In genomic region chr17:47948706-47949196, GRCh38 we compare ENCODE assay signal across 1 cellular context.
TF ChIP-seq lines count a peak whose summit lies in the region.

No MANE protein-coding gene starts in this region.

TF ChIP-seq in HepG2, 621 proteins besides CTCF, POLR2A, EP300 and RAD21 (continued from another document and continues in another):
- TF ChIP-seq ZNF879 (CRISPR knock-in tag; IDR thresholded peaks at IDR 0.05) (no peak), ZNF598 (CRISPR knock-in tag; IDR thresholded peaks at IDR 0.05; ENCODE audit: borderline replicate concordance) (peak; percentile 33; the same call in 1 of the 2 replicates), THAP11 (CRISPR knock-in tag; IDR thresholded peaks at IDR 0.05) (peak; percentile 23; the same call in 1 of the 2 replicates), HOXA3 (CRISPR knock-in tag; IDR thresholded peaks at IDR 0.05) (peak; percentile 36), SYNCRIP (IDR thresholded peaks at IDR 0.05; ENCODE audit: insufficient read depth, low read depth, low read length) (no peak), CCDC6 (CRISPR knock-in tag; IDR thresholded peaks at IDR 0.05) (no peak), ZNF331 (CRISPR knock-in tag; IDR thresholded peaks at IDR 0.05) (peak; percentile 64; the same call in 1 of the 2 replicates), RORA (CRISPR knock-in tag; IDR thresholded peaks at IDR 0.05) (no peak), WIZ (CRISPR knock-in tag; IDR thresholded peaks at IDR 0.05) (no peak), ZBTB7B (CRISPR knock-in tag; IDR thresholded peaks at IDR 0.05) (peak; percentile 75), ZBTB7A (CRISPR knock-in tag; IDR thresholded peaks at IDR 0.05) (0 out of 2 replicates have a peak, but pooled peaks have one; percentile 50), MEIS1 (CRISPR knock-in tag; IDR thresholded peaks at IDR 0.05; ENCODE audit: borderline replicate concordance) (no peak), ZNF784 (CRISPR knock-in tag; IDR thresholded peaks at IDR 0.05; ENCODE audit: borderline replicate concordance) (0 out of 2 replicates have a peak, but pooled peaks have one; percentile 25), ZNF180 (CRISPR knock-in tag; IDR thresholded peaks at IDR 0.05; ENCODE audit: borderline replicate concordance, low read depth) (no peak), ATF7-NPFF (CRISPR knock-in tag; IDR thresholded peaks at IDR 0.05; ENCODE audit: low read depth) (no peak), MTERF4 (CRISPR knock-in tag; IDR thresholded peaks at IDR 0.05) (no peak), KDM2A (CRISPR knock-in tag; IDR thresholded peaks at IDR 0.05; ENCODE audit: borderline replicate concordance, low read depth) (no peak; the same call in none of the 2 replicates), PLRG1 (conservative IDR thresholded peaks at IDR 0.05) (no peak), LBX2 (CRISPR knock-in tag; IDR thresholded peaks at IDR 0.05; ENCODE audit: borderline replicate concordance) (no peak), BCL6 (CRISPR knock-in tag; IDR thresholded peaks at IDR 0.05) (peak; percentile 67), SIX1 (CRISPR knock-in tag; IDR thresholded peaks at IDR 0.05; ENCODE audit: borderline replicate concordance) (no peak), ZNF430 (CRISPR knock-in tag; IDR thresholded peaks at IDR 0.05) (no peak), ZNF891 (CRISPR knock-in tag; IDR thresholded peaks at IDR 0.05) (no peak), KLF16 (CRISPR knock-in tag; IDR thresholded peaks at IDR 0.05) (no peak), ZNF772 (CRISPR knock-in tag; IDR thresholded peaks at IDR 0.05) (no peak), PAX8 (CRISPR knock-in tag; IDR thresholded peaks at IDR 0.05; ENCODE audit: borderline replicate concordance) (no peak), SOX13 (IDR thresholded peaks at IDR 0.05) (0 out of 2 replicates have a peak, but pooled peaks have one; percentile 10), SOX13 (CRISPR knock-in tag; conservative IDR thresholded peaks at IDR 0.05 in 1 of 2, IDR thresholded peaks at IDR 0.05 in 1 of 2) (peak in 1 of 2 experiments; percentile 53; a peak in 1 of 4 replicates), ZNF451 (CRISPR knock-in tag; IDR thresholded peaks at IDR 0.05) (no peak), PLSCR1 (CRISPR knock-in tag; IDR thresholded peaks at IDR 0.05; ENCODE audit: borderline replicate concordance) (no peak), TRIM24 (CRISPR knock-in tag; IDR thresholded peaks at IDR 0.05) (no peak), KAT2B (IDR thresholded peaks at IDR 0.05; ENCODE audit: borderline replicate concordance, low read depth, low read length) (no peak), ZNF550 (CRISPR knock-in tag; IDR thresholded peaks at IDR 0.05; ENCODE audit: borderline replicate concordance) (no peak), RCOR2 (CRISPR knock-in tag; IDR thresholded peaks at IDR 0.05) (peak; percentile 15; the same call in 1 of the 2 replicates), GATAD2A (CRISPR knock-in tag; IDR thresholded peaks at IDR 0.05) (peak; percentile 74), EED (CRISPR knock-in tag; IDR thresholded peaks at IDR 0.05) (no peak), THAP8 (CRISPR knock-in tag; IDR thresholded peaks at IDR 0.05; ENCODE audit: borderline replicate concordance) (no peak), ELF1 (CRISPR knock-in tag; IDR thresholded peaks at IDR 0.05) (no peak), IRX3 (CRISPR knock-in tag; IDR thresholded peaks at IDR 0.05; ENCODE audit: borderline replicate concordance, low read depth) (no peak), ZNF672 (CRISPR knock-in tag; IDR thresholded peaks at IDR 0.05) (no peak), MATR3 (CRISPR knock-in tag; IDR thresholded peaks at IDR 0.05) (no peak), ZNF382 (CRISPR knock-in tag; IDR thresholded peaks at IDR 0.05; ENCODE audit: borderline replicate concordance) (no peak), SNRNP70 (IDR thresholded peaks at IDR 0.05; ENCODE audit: low read depth, low read length) (no peak), ZNF850 (CRISPR knock-in tag; conservative IDR thresholded peaks at IDR 0.05) (no peak), ZMAT3 (CRISPR knock-in tag; conservative IDR thresholded peaks at IDR 0.05) (no peak), MTF1 (CRISPR knock-in tag; IDR thresholded peaks at IDR 0.05) (no peak), ZFP36L2 (CRISPR knock-in tag; IDR thresholded peaks at IDR 0.05) (no peak), FOXK2 (IDR thresholded peaks at IDR 0.05) (no peak), ZFP36 (IDR thresholded peaks at IDR 0.05; ENCODE audit: borderline replicate concordance, low read depth, low read length, partially characterized antibody) (no peak), ATAD3A (CRISPR knock-in tag; IDR thresholded peaks at IDR 0.05) (no peak), ZNF33A (CRISPR knock-in tag; IDR thresholded peaks at IDR 0.05; ENCODE audit: borderline replicate concordance) (0 out of 2 replicates have a peak, but pooled peaks have one; percentile 49), NFIC (IDR thresholded peaks at IDR 0.05; ENCODE audit: low read length) (no peak), REST (IDR thresholded peaks at IDR 0.05; ENCODE audit: borderline replicate concordance in 1 of 2, low read depth in 1 of 2, low read length in 2 of 2) (no peak), POGZ (CRISPR knock-in tag; IDR thresholded peaks at IDR 0.05) (no peak), ZNF510 (CRISPR knock-in tag; IDR thresholded peaks at IDR 0.05; ENCODE audit: low read depth) (no peak), ZNF263 (CRISPR knock-in tag; IDR thresholded peaks at IDR 0.05) (no peak)
- TF ChIP-seq, protein P1, sequence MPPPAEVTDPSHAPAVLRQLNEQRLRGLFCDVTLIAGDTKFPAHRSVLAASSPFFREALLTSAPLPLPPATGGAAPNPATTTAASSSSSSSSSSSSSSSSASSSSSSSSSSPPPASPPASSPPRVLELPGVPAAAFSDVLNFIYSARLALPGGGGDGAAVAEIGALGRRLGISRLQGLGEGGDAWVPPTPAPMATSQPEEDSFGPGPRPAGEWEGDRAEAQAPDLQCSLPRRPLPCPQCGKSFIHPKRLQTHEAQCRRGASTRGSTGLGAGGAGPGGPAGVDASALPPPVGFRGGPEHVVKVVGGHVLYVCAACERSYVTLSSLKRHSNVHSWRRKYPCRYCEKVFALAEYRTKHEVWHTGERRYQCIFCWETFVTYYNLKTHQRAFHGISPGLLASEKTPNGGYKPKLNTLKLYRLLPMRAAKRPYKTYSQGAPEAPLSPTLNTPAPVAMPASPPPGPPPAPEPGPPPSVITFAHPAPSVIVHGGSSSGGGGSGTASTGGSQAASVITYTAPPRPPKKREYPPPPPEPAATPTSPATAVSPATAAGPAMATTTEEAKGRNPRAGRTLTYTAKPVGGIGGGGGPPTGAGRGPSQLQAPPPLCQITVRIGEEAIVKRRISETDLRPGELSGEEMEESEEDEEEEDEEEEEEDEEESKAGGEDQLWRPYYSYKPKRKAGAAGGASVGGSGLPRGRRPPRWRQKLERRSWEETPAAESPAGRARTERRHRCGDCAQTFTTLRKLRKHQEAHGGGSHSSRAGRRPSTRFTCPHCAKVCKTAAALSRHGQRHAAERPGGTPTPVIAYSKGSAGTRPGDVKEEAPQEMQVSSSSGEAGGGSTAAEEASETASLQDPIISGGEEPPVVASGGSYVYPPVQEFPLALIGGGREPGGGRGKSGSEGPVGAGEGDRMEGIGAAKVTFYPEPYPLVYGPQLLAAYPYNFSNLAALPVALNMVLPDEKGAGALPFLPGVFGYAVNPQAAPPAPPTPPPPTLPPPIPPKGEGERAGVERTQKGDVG (CRISPR knock-in tag; IDR thresholded peaks at IDR 0.05; ENCODE audit: borderline replicate concordance) = no peak; the same call in 1 of the 2 replicates
- TF ChIP-seq, protein P2, sequence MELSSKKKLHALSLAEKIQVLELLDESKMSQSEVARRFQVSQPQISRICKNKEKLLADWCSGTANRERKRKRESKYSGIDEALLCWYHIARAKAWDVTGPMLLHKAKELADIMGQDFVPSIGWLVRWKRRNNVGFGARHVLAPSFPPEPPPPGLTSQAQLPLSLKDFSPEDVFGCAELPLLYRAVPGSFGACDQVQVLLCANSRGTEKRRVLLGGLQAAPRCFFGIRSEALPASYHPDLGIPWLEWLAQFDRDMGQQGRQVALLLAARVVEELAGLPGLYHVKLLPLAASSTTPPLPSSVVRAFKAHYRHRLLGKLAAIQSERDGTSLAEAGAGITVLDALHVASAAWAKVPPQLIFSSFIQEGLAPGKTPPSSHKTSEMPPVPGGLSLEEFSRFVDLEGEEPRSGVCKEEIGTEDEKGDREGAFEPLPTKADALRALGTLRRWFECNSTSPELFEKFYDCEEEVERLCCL (CRISPR knock-in tag; IDR thresholded peaks at IDR 0.05; ENCODE audit: borderline replicate concordance) = no peak; the same call in 1 of the 2 replicates
- TF ChIP-seq, protein P3, sequence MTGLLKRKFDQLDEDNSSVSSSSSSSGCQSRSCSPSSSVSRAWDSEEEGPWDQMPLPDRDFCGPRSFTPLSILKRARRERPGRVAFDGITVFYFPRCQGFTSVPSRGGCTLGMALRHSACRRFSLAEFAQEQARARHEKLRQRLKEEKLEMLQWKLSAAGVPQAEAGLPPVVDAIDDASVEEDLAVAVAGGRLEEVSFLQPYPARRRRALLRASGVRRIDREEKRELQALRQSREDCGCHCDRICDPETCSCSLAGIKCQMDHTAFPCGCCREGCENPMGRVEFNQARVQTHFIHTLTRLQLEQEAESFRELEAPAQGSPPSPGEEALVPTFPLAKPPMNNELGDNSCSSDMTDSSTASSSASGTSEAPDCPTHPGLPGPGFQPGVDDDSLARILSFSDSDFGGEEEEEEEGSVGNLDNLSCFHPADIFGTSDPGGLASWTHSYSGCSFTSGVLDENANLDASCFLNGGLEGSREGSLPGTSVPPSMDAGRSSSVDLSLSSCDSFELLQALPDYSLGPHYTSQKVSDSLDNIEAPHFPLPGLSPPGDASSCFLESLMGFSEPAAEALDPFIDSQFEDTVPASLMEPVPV (CRISPR knock-in tag; IDR thresholded peaks at IDR 0.05) = no peak; the same call in 1 of the 2 replicates
- TF ChIP-seq, protein P4, sequence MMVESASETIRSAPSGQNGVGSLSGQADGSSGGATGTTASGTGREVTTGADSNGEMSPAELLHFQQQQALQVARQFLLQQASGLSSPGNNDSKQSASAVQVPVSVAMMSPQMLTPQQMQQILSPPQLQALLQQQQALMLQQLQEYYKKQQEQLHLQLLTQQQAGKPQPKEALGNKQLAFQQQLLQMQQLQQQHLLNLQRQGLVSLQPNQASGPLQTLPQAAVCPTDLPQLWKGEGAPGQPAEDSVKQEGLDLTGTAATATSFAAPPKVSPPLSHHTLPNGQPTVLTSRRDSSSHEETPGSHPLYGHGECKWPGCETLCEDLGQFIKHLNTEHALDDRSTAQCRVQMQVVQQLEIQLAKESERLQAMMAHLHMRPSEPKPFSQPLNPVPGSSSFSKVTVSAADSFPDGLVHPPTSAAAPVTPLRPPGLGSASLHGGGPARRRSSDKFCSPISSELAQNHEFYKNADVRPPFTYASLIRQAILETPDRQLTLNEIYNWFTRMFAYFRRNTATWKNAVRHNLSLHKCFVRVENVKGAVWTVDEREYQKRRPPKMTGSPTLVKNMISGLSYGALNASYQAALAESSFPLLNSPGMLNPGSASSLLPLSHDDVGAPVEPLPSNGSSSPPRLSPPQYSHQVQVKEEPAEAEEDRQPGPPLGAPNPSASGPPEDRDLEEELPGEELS (CRISPR knock-in tag; IDR thresholded peaks at IDR 0.05) = peak; percentile 47
